8 cellular contexts compared by ENCODE assay signal in the genomic region with DNA sequence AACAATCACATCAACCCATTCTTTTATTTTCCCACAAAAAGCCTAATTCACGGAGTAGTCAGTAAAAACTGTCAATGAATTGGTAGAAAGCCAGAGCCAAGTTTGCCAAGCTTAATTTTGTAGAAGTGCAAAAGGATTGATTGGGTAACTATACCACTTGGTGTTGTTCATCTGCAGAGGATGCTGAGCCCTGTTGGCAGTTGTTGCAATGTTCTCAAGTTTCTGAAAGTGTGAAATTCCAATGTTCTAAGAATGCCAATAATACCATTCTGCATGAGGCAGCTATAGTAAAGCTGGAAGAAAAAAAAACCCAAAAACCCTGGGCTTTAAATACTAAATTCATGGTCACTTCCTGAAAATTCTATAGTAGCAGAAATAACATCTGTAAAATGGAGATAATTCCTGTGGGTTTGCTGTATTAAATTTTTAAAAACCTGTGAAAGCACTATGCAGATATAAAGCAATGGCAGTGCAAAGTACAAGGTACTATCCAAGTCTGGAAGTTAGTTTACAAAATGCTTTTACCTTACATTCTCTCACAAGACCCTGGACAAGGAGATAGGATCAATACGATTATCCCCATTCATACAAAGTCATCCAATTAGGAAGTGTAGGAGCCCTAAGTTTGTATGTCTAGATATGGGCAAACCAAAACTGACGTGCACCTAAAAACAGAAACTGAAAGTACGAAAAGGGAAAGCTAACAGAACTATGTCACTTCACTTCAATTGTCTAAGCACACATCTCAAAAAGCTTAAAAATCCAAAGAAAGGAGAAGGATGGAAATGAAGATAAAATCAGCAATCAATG. TPM values are rescaled to one million over a fixed set of nuclear protein-coding genes. Genes with fewer than 3 reads are reported as not detected.
DNase-seq lines count a peak whose midpoint lies in the region; ATAC-seq and TF ChIP-seq lines count a peak whose summit lies in the region.

No MANE protein-coding gene starts in this region.

- peak; percentile 95 for ATAC-seq in HG02759 (IDR thresholded peaks at IDR 0.05; ENCODE audit: unreplicated experiment)

- POLR2A ChIA-PET in PC-9 (lab: Charles Lee; ENCODE audit: unreplicated experiment) = no interaction called here

- no peak for TF ChIP-seq CTCF in PC-9 (conservative IDR thresholded peaks at IDR 0.05)
- no peak for TF ChIP-seq CTCF in fibroblast of the aortic adventitia (IDR thresholded peaks at IDR 0.05; ENCODE audit: insufficient read depth, low read length)

- CTCF ChIA-PET in PC-9 (lab: Charles Lee) = interaction anchor here (0.6 kb wide), 1 partner anchor 66 kb away, joined by 4 read pairs; a partner anchor contains a TSS

- H3K9me2 ChIP-seq in PC-9 (ENCODE audit: insufficient read depth) = 0 out of 2 replicates have a peak, but pooled peaks cover 4% of the 10 kb centered on the region

- peak overlapping the region; percentile 28 for H3K4me2 ChIP-seq in PC-9

- H3K36me3 ChIP-seq in PC-9 (ENCODE audit: low read depth) (no peaks in the 10 kb centered on the region), stomach smooth muscle (ENCODE audit: control insufficient read depth in 2 of 2, insufficient read depth in 2 of 2, low read length in 2 of 2) (no peaks in the 10 kb centered on the region)

- DNase-seq in NCI-H2196 (lab: John Stamatoyannopoulos, UW; ENCODE audit: unreplicated experiment) (peak; percentile 9), NCI-H2196 treated with DMSO at 0.1 percent for 48 hours (lab: John Stamatoyannopoulos, UW; ENCODE audit: unreplicated experiment) (no peak), PC-9 (no peak), fibroblast of the aortic adventitia (ENCODE audit: low read depth) (peak; percentile 9), NCI-H69 (lab: John Stamatoyannopoulos, UW) (no peak), NCI-H510A treated with DMSO at 0.1 percent for 48 hours (lab: John Stamatoyannopoulos, UW) (no peak)

- no peaks in the 10 kb centered on the region for H3F3A ChIP-seq in PC-9 (ENCODE audit: insufficient read depth, low read depth)

- no peak overlapping the region for H3K4me3 ChIP-seq in PC-9
- H3K4me3 ChIP-seq in fibroblast of the aortic adventitia (ENCODE audit: low read depth, low read length) = peak overlapping the region; percentile 51
- peak overlapping the region; percentile 38 to 60 for H3K4me3 ChIP-seq in stomach smooth muscle (ENCODE audit: low read length in 2 of 2)

- no peaks in the 10 kb centered on the region for H4K20me1 ChIP-seq in PC-9 (ENCODE audit: insufficient read depth)

- BruUV-seq in PC-9 (replicated peaks; lab: Mats Ljungman, UMichigan) = no TSS peak

- intact Hi-C loops in PC-9 (cut with micrococcal nuclease; ENCODE audit: unreplicated experiment) = no loop called here

- H2AFZ ChIP-seq in PC-9 = no peak overlapping the region

- H3K9me3 ChIP-seq in PC-9 (ENCODE audit: insufficient read depth, low read depth) (no peaks in the 10 kb centered on the region), stomach smooth muscle (ENCODE audit: control insufficient read depth in 2 of 2, low read length in 2 of 2) (no peaks in the 10 kb centered on the region)

- H3K4me1 ChIP-seq in PC-9 (replicated peaks; ENCODE audit: insufficient read depth) = no peaks in the 10 kb centered on the region
- no peaks in the 10 kb centered on the region for H3K4me1 ChIP-seq in stomach smooth muscle (ENCODE audit: control insufficient read depth, insufficient read depth, low read length)

- H3K27me3 ChIP-seq in PC-9 (ENCODE audit: insufficient read depth, low read depth) (no peaks in the 10 kb centered on the region), stomach smooth muscle (ENCODE audit: control insufficient read depth in 1 of 2, insufficient read depth in 2 of 2, low read length in 2 of 2) (peaks cover 2 to 5% of the 10 kb centered on the region in 2 donors)

- no peak overlapping the region for H3K9ac ChIP-seq in stomach smooth muscle (ENCODE audit: low read length in 2 of 2)

- H3K27ac ChIP-seq in PC-9 (no peak overlapping the region), stomach smooth muscle (ENCODE audit: low read length) (no peak overlapping the region)

- no peaks in the 10 kb centered on the region for H3K79me2 ChIP-seq in PC-9 (ENCODE audit: low read depth)

RNA-seq across cellular contexts. Expression of a gene that starts 6.1 kb away (rescaled TPM):
- not detected in 2 replicates for total RNA-seq in PC-9 (2021)
- not detected in 2 replicates for total RNA-seq in fibroblast of the aortic adventitia (ENCODE audit: low replicate concordance)

Comparison
In these comparisons a context has a peak if more than half of its experiments do, and no peak if none do; other contexts are left out.
1. DNase-seq: peak in NCI-H2196 (single experiment) and fibroblast of the aortic adventitia (single experiment); none in NCI-H2196 treated with DMSO at 0.1 percent for 48 hours (single experiment), PC-9 (0 of 2), NCI-H69 (single experiment) and NCI-H510A treated with DMSO at 0.1 percent for 48 hours (single experiment).